8 cellular contexts compared by ENCODE assay signal in the genomic region with DNA sequence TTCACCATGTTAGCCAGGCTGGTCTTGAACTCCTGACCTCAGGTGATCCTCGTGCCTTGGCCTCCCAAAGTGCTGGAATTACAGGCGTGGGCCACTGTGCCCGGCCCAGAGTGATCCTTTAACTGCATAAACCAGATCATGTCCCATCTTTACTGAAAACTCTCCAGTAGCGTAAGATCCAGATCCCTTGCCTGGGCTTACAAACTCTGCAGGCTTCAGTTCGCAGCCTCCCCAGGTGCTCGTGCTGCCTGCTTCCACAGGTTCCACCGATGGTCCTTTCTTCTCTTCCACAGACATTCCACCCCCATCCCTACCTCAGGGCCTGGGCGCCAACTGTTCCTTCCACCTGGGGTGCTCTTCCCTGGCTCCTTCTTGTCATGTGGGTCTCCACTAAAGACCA.
"Had no signal": no experiment of that assay in that cellular context is flagged by ENCODE, and none has a peak within 500 bp of the region (broad histone marks: within the 10 kb centered on the region; RNA-seq: fewer than 3 reads in every experiment).

No MANE protein-coding gene starts in this region.

- FAIRE-seq: H1, H54, HepG2, K562 had no signal

- H3K27ac Mint-ChIP-seq: GM23338 had no signal

- H3K27ac ChIP-seq: HL-60 had no signal

- H3K4me2 ChIP-seq: GM23338 had no signal

- H2AFZ ChIP-seq: GM23338 had no signal

- H3K4me3 Mint-ChIP-seq: GM23338, H9 had no signal

- DNase-seq: H9, HCEC 1CT had no signal

- H3K9me3 Mint-ChIP-seq: H9 had no signal

- ATAC-seq: GM23338, HepG2, K562 had no signal

- H3K4me3 ChIP-seq: GM23338, K562 had no signal
